In genomic region chr16:11393366-11393765, GRCh38 we compare ENCODE assay signal across 22 cellular contexts.
"Had no signal": no experiment of that assay in that cellular context is flagged by ENCODE, and none has a peak within 500 bp of the region (broad histone marks: within the 10 kb centered on the region; RNA-seq: fewer than 3 reads in every experiment).

No MANE protein-coding gene starts in this region.

- ATAC-seq: activated CD4-positive, alpha-beta T cell treated with anti-CD3 and anti-CD28 coated beads for 36 hours; naive thymus-derived CD8-positive, alpha-beta T cell; stimulated activated naive CD8-positive, alpha-beta T cell treated with anti-CD3 and anti-CD28 coated beads, Interleukin-15, amount 100 ng/mL, for 72 hours; T-cell; WTC11 had no signal

- H3K27me3 ChIP-seq: cardiac muscle cell, dorsolateral prefrontal cortex, suprapubic skin had no signal

- H3K36me3 ChIP-seq: cardiac muscle cell, suprapubic skin had no signal

- H3K4me3 ChIP-seq: cardiac muscle cell, dorsolateral prefrontal cortex, SK-N-MC, skin epidermis, suprapubic skin had no signal

- H3K27ac ChIP-seq: cardiac muscle cell, dorsolateral prefrontal cortex, SK-N-MC, skin epidermis, suprapubic skin had no signal

- FAIRE-seq: endometrium had no signal

- H3K9me3 ChIP-seq: suprapubic skin had no signal

- DNase-seq: activated CD4-positive, alpha-beta T cell treated with anti-CD3 and anti-CD28 coated beads for 36 hours; activated CD4-positive, alpha-beta T cell treated with anti-CD3 and anti-CD28 coated beads, Interleukin-2, amount 50 U/mL, for 48 hours; activated naive CD4-positive, alpha-beta T cell treated with Interleukin-2 at 50 U/mL for 16 hours; activated naive CD8-positive, alpha-beta T cell treated with anti-CD3 and anti-CD28 coated beads, Interleukin-2, amount 10 ng/mL, durations not matched to agents 7 days and 5 days; activated T-cell treated with anti-CD3 and anti-CD28 coated beads for 4 hours; amygdala; erythroblast; foreskin melanocyte; kidney glomerular epithelial cell; naive thymus-derived CD8-positive, alpha-beta T cell; stimulated activated CD4-positive, alpha-beta T cell treated with anti-CD3 and anti-CD28 coated beads, Interleukin-15, amount 100 ng/mL, for 24 hours; stimulated activated CD4-positive, alpha-beta T cell treated with anti-CD3 and anti-CD28 coated beads, Interleukin-4, amount 100 ng/mL, for 1 hour; stimulated activated naive CD8-positive, alpha-beta T cell treated with anti-CD3 and anti-CD28 coated beads, Interleukin-15, amount 100 ng/mL, for 72 hours; T-cell; trophoblast cell had no signal
